25 cellular contexts compared by ENCODE assay signal in the genomic region with DNA sequence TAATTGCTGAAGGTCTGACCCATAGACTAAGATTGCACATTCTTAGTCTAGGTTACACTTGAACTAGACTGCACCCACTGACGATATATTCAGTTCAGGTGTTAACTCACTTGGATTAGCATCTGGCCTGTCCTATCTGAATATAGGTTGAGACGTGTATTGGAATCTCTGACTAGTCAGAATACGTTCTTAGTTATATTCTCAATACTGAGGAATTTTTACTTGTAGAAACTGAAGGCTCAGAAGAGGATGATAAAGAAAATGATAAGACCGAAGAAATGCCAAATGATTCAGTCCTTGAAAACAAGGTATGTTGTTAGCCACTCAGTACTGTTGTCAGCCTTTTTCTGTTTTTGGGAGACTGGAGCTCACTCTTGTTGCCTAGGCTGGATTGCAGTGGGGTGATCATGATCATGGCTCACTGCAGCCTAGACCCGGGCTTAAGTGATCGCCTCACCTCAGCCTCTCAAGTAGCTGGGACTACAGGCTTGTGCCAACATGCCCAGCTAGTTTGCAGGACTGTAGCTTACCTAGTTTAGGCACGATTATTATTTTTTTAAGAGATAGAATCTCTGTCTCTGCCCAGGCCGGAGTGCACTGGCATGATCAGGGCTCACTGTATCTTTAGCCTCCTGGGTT. TPM values are rescaled to one million over a fixed set of nuclear protein-coding genes. Genes with fewer than 3 reads are reported as not detected.
DNase-seq lines count a peak whose midpoint lies in the region; ATAC-seq and TF ChIP-seq lines count a peak whose summit lies in the region.
"Had no signal": no experiment of that assay in that cellular context is flagged by ENCODE, and none has a peak within 500 bp of the region (broad histone marks: within the 10 kb centered on the region; RNA-seq: fewer than 3 reads in every experiment).

No MANE protein-coding gene starts in this region.

- H3K27me3 Mint-ChIP-seq in stimulated activated naive CD8-positive, alpha-beta T cell treated with anti-CD3 and anti-CD28 coated beads, Interleukin-15, Interleukin-2, amounts not matched to agents 100 ng/mL and 50 ng/mL, for 24 hours: no peaks in the 10 kb centered on the region
- H3K27me3 Mint-ChIP-seq in activated T-helper 17 cell treated with anti-CD3 and anti-CD28 coated beads, Interleukin-2, amount 50 U/mL, for 72 hours: no peaks in the 10 kb centered on the region

- TF ChIP-seq CTCF in psoas muscle (IDR thresholded peaks at IDR 0.05): no peak

- peaks cover 15 to 88% of the 10 kb centered on the region in 2 donors for H3K36me3 ChIP-seq in psoas muscle (ENCODE audit: insufficient read depth in 1 of 2, low read depth in 1 of 2)

- H3K36me3 Mint-ChIP-seq in stimulated activated naive CD8-positive, alpha-beta T cell treated with anti-CD3 and anti-CD28 coated beads, Interleukin-15, Interleukin-2, amounts not matched to agents 100 ng/mL and 50 ng/mL, for 24 hours (ENCODE audit: low read depth): peaks cover 82% of the 10 kb centered on the region
- peaks cover 95% of the 10 kb centered on the region for H3K36me3 Mint-ChIP-seq in activated T-helper 17 cell treated with anti-CD3 and anti-CD28 coated beads, Interleukin-2, amount 50 U/mL, for 72 hours (ENCODE audit: low read depth)

- H3K27ac Mint-ChIP-seq in stimulated activated naive CD8-positive, alpha-beta T cell treated with anti-CD3 and anti-CD28 coated beads, Interleukin-15, Interleukin-2, amounts not matched to agents 100 ng/mL and 50 ng/mL, for 24 hours: peak overlapping the region; percentile 22
- peak overlapping the region; percentile 44 for H3K27ac Mint-ChIP-seq in activated T-helper 17 cell treated with anti-CD3 and anti-CD28 coated beads, Interleukin-2, amount 50 U/mL, for 72 hours

- H3K9me3 ChIP-seq in psoas muscle: no peaks in the 10 kb centered on the region
- H3K9me3 ChIP-seq: BLaER1, left ventricle myocardium inferior, tibial nerve had no signal

- H3K27ac ChIP-seq in psoas muscle: no peak overlapping the region
- H3K27ac ChIP-seq: BLaER1, left ventricle myocardium inferior, parathyroid adenoma, tibial nerve, WERI-Rb-1 had no signal

- no peak for DNase-seq in stimulated activated naive CD8-positive, alpha-beta T cell treated with anti-CD3 and anti-CD28 coated beads, Interleukin-15, Interleukin-2, amounts not matched to agents 100 U/mL and 50 U/mL, for 24 hours
- DNase-seq in psoas muscle (no peak), NCI-H2029 treated with DMSO at 0.1 percent for 48 hours (lab: John Stamatoyannopoulos, UW) (no peak), epidermal melanocyte (ENCODE audit: insufficient read length, low spot score) (no peak)
- DNase-seq: activated CD4-positive, alpha-beta T cell treated with anti-CD3 and anti-CD28 coated beads for 48 hours; effector CD8-positive, alpha-beta T cell; foreskin fibroblast; head of caudate nucleus; islet precursor cell; left ventricle myocardium inferior; NCI-H2029; NCI-H345; right cardiac atrium; SHP77; stimulated activated CD4-positive, alpha-beta T cell treated with anti-CD3 and anti-CD28 coated beads, Interleukin-1b, Interleukin-23, amount 100 ng/mL, for 48 hours; T1000; WERI-Rb-1 had no signal

- H3K27me3 ChIP-seq in psoas muscle (ENCODE audit: insufficient read depth in 3 of 3, low read length in 2 of 3): no peaks in the 10 kb centered on the region
- H3K27me3 ChIP-seq: BLaER1, tibial nerve had no signal

- no peak overlapping the region for H3K4me3 Mint-ChIP-seq in stimulated activated naive CD8-positive, alpha-beta T cell treated with anti-CD3 and anti-CD28 coated beads, Interleukin-15, Interleukin-2, amounts not matched to agents 100 ng/mL and 50 ng/mL, for 24 hours
- no peak overlapping the region for H3K4me3 Mint-ChIP-seq in activated T-helper 17 cell treated with anti-CD3 and anti-CD28 coated beads, Interleukin-2, amount 50 U/mL, for 72 hours

- ATAC-seq in stimulated activated naive CD8-positive, alpha-beta T cell treated with anti-CD3 and anti-CD28 coated beads, Interleukin-15, Interleukin-2, amounts not matched to agents 100 U/mL and 50 U/mL, for 24 hours: no peak
- ATAC-seq in activated T-helper 17 cell treated with anti-CD3 and anti-CD28 coated beads, Interleukin-2, amount 50 U/mL, for 72 hours (replicated peaks): no peak
- ATAC-seq in esophagus mucosa (peak; percentile 85), psoas muscle (no peak)
- ATAC-seq: HCT116, right cardiac atrium had no signal

- no peak overlapping the region for H3K4me3 ChIP-seq in psoas muscle
- H3K4me3 ChIP-seq: BLaER1, left ventricle myocardium inferior, smooth muscle cell, tibial nerve had no signal

- H3K4me1 Mint-ChIP-seq in stimulated activated naive CD8-positive, alpha-beta T cell treated with anti-CD3 and anti-CD28 coated beads, Interleukin-15, Interleukin-2, amounts not matched to agents 100 ng/mL and 50 ng/mL, for 24 hours (ENCODE audit: low read depth): peaks cover 8% of the 10 kb centered on the region
- H3K4me1 Mint-ChIP-seq in activated T-helper 17 cell treated with anti-CD3 and anti-CD28 coated beads, Interleukin-2, amount 50 U/mL, for 72 hours: no peaks in the 10 kb centered on the region

- 83 to 92% (median 85%) methylated on average over 8 of the region's 8 CpGs for WGBS in psoas muscle, 3 donors

- no peaks in the 10 kb centered on the region for H3K4me1 ChIP-seq in psoas muscle
- H3K4me1 ChIP-seq: parathyroid adenoma had no signal

- intact Hi-C loops in psoas muscle (cut with DNase I): no loop called here

- no peaks in the 10 kb centered on the region for H3K9me3 Mint-ChIP-seq in stimulated activated naive CD8-positive, alpha-beta T cell treated with anti-CD3 and anti-CD28 coated beads, Interleukin-15, Interleukin-2, amounts not matched to agents 100 ng/mL and 50 ng/mL, for 24 hours
- H3K9me3 Mint-ChIP-seq in activated T-helper 17 cell treated with anti-CD3 and anti-CD28 coated beads, Interleukin-2, amount 50 U/mL, for 72 hours: no peaks in the 10 kb centered on the region

RNA-seq across cellular contexts. Expression of a gene that starts 10.8 kb away (rescaled TPM):
- total RNA-seq in activated T-helper 17 cell treated with anti-CD3 and anti-CD28 coated beads, Interleukin-2, amount 50 U/mL, for 72 hours: 1 to 10 TPM; 4.4 to 4.7 TPM
- 2.5 TPM for total RNA-seq in esophagus mucosa
- 1 to 10 TPM; 1.2 to 1.7 (median 1.3) TPM for total RNA-seq in psoas muscle
- 1 to 10 TPM in 2 of 3 donors, under 1 TPM in 1; 0.69 to 2.1 (median 1.1) TPM for polyA plus RNA-seq in psoas muscle

RNA-seq across cellular contexts. Expression of a gene that starts 29.2 kb away (rescaled TPM):
- total RNA-seq in activated T-helper 17 cell treated with anti-CD3 and anti-CD28 coated beads, Interleukin-2, amount 50 U/mL, for 72 hours: 100 to 1,000 TPM; 113 to 224 TPM
- 49.9 TPM for total RNA-seq in esophagus mucosa
- 10 to 100 TPM; 15.3 to 29.7 (median 28.1) TPM for total RNA-seq in psoas muscle
- 10 to 100 TPM; 28.6 to 54.6 (median 37.9) TPM for polyA plus RNA-seq in psoas muscle
